Comparison of ENCODE assay signal across 8 cellular contexts in the genomic region with DNA sequence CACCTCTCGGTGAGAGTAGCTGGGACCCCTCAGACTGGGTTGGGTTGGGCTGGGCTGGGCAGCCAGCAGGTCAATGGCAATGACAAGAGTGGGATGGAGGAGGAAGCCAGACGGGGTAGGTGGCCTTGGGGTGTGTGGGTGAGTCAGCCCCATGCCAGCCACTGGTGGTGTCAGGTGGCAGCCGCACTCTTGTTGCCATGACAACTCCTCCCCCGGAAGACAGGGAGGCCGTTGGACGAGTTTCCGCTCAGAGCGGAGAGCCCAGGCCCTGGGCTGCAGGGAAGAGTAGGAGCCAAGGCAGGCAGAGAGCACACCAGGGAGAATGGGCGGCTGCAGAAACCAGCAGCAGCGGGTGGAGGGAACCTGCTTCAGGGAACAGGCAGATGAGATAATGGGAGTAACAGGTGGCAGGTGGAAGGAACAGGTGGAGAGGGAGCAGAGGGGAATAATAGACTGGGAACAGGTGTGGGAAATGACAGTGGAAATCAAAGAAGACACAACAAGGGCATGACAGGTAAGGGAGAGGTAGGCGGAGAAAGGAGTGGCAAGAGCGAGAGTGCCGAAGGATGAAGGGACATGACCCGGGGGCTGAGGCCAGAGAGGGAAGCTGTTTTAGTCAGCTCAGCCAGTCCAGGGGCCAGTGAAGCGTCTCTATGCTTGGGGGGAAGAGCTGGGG. TPM values are rescaled to one million over a fixed set of nuclear protein-coding genes. Genes with fewer than 3 reads are reported as not detected.
DNase-seq lines count a peak whose midpoint lies in the region; ATAC-seq, FAIRE-seq and TF ChIP-seq lines count a peak whose summit lies in the region.

No MANE protein-coding gene starts in this region.

- no CpG with 5 or more reads among the region's 15 CpGs for WGBS in neuronal stem cell (ENCODE audit: extremely low coverage in 2 of 2, insufficient read length in 2 of 2, insufficient replicate concordance in 1 of 2), 2 donors
- 71 to 73% methylated on average over 4 to 11 of the region's 15 CpGs for WGBS in gastroesophageal sphincter (ENCODE audit: low coverage in 1 of 2), 2 donors
- WGBS in ovary, 3 donors: 75 to 81% (median 76%) methylated on average over 15 of the region's 15 CpGs

- no peak for TF ChIP-seq EP300 in gastroesophageal sphincter (IDR thresholded peaks at IDR 0.05)
- TF ChIP-seq EP300 in ovary (IDR thresholded peaks at IDR 0.05): no peak

- no peak overlapping the region for H3K4me2 ChIP-seq in neuronal stem cell (ENCODE audit: insufficient read depth, low read length, poor library complexity, severe bottlenecking)

- H3K36me3 ChIP-seq in RWPE2 (ENCODE audit: low read depth): peaks cover 6% of the 10 kb centered on the region
- H3K36me3 ChIP-seq in neuronal stem cell (replicated peaks in 1 of 2; ENCODE audit: control insufficient read depth in 2 of 2, insufficient read depth in 2 of 2, low read length in 2 of 2): peaks cover 9 to 48% of the 10 kb centered on the region in 2 donors
- H3K36me3 ChIP-seq in gastroesophageal sphincter: no peaks in the 10 kb centered on the region
- no peaks in the 10 kb centered on the region for H3K36me3 ChIP-seq in ovary

- H3K79me1 ChIP-seq in neuronal stem cell (ENCODE audit: low read depth, low read length): peaks cover 4% of the 10 kb centered on the region

- TF ChIP-seq CTCF in RWPE2 (IDR thresholded peaks at IDR 0.05; ENCODE audit: poor library complexity, severe bottlenecking): no peak
- TF ChIP-seq CTCF in dorsolateral prefrontal cortex (IDR thresholded peaks at IDR 0.05 in 54 of 56, conservative IDR thresholded peaks at IDR 0.05 in 2 of 56; ENCODE audit: low read depth in 1 of 56, partially characterized antibody in 56 of 56): no peak
- no peak for TF ChIP-seq CTCF in gastroesophageal sphincter (IDR thresholded peaks at IDR 0.05)
- no peak for TF ChIP-seq CTCF in ovary (IDR thresholded peaks at IDR 0.05)

- H3K27me3 ChIP-seq in RWPE2 (ENCODE audit: insufficient read depth, poor library complexity, severe bottlenecking): no peaks in the 10 kb centered on the region
- no peaks in the 10 kb centered on the region for H3K27me3 ChIP-seq in dorsolateral prefrontal cortex
- no peaks in the 10 kb centered on the region for H3K27me3 ChIP-seq in neuronal stem cell (ENCODE audit: control insufficient read depth in 3 of 3, insufficient read depth in 3 of 3, low read depth in 1 of 3, low read length in 3 of 3)
- H3K27me3 ChIP-seq in gastroesophageal sphincter: peaks cover 22% of the 10 kb centered on the region
- no peaks in the 10 kb centered on the region for H3K27me3 ChIP-seq in ovary

- H2AK5ac ChIP-seq in neuronal stem cell (ENCODE audit: low read depth, low read length): no peak overlapping the region

- peak; percentile 97 for FAIRE-seq in HTR-8/SVneo (lab: Jason Lieb, UNC)

- TF ChIP-seq POLR2A in gastroesophageal sphincter (IDR thresholded peaks at IDR 0.05) (no peak), ovary (IDR thresholded peaks at IDR 0.05) (no peak)

- no peak overlapping the region for H2BK120ac ChIP-seq in neuronal stem cell (ENCODE audit: low read depth, low read length)

- DNase-seq in AG08395 (ENCODE audit: low spot score) (peak; percentile 25), HTR-8/SVneo (ENCODE audit: insufficient read length, low spot score) (peak; percentile 95), RWPE2 (ENCODE audit: low spot score) (peak; percentile 93), dorsolateral prefrontal cortex (peak in 9 of 10 donors; percentile 43 to 86 (median 75)), neuronal stem cell (ENCODE audit: low spot score) (peak; percentile 69), epidermal melanocyte (ENCODE audit: insufficient read length, low spot score) (no peak), ovary (no peak)

- peak overlapping the region; percentile 49 for H3K18ac ChIP-seq in neuronal stem cell (ENCODE audit: low read length)

- H3K4me1 ChIP-seq in RWPE2 (ENCODE audit: insufficient read depth, poor library complexity, severe bottlenecking) (peaks cover 20% of the 10 kb centered on the region), neuronal stem cell (ENCODE audit: control insufficient read depth in 2 of 2, insufficient read depth in 1 of 2, low read depth in 1 of 2, low read length in 2 of 2) (peaks cover 9 to 35% of the 10 kb centered on the region in 2 donors), gastroesophageal sphincter (no peaks in the 10 kb centered on the region), ovary (ENCODE audit: insufficient read depth) (no peaks in the 10 kb centered on the region)

- H2AFZ ChIP-seq in neuronal stem cell (ENCODE audit: low read length): no peak overlapping the region

- no peak overlapping the region for H4K8ac ChIP-seq in neuronal stem cell (ENCODE audit: low read depth, low read length)

- no peak overlapping the region for H3K14ac ChIP-seq in neuronal stem cell (ENCODE audit: low read length)

- H3K27ac ChIP-seq in RWPE2 (ENCODE audit: poor library complexity, severe bottlenecking): peak overlapping the region; percentile 38
- H3K27ac ChIP-seq in dorsolateral prefrontal cortex: peak overlapping the region in 14 of 59 donors; percentile 7 to 76 (median 22)
- peak overlapping the region; percentile 14 for H3K27ac ChIP-seq in neuronal stem cell (replicated peaks; ENCODE audit: low read length)
- no peak overlapping the region for H3K27ac ChIP-seq in gastroesophageal sphincter
- no peak overlapping the region for H3K27ac ChIP-seq in ovary

- ATAC-seq in RWPE2 (ENCODE audit: low read depth) (peak; percentile 95), gastroesophageal sphincter (no peak)

- no peak overlapping the region for H3K23ac ChIP-seq in neuronal stem cell (ENCODE audit: low read depth, low read length, poor library complexity)

- H2BK5ac ChIP-seq in neuronal stem cell (ENCODE audit: low read length): no peak overlapping the region

- no peak overlapping the region for H3K9ac ChIP-seq in neuronal stem cell (ENCODE audit: low read depth, low read length, poor library complexity)

- H2BK15ac ChIP-seq in neuronal stem cell (ENCODE audit: low read length): no peak overlapping the region

- H4K91ac ChIP-seq in neuronal stem cell (ENCODE audit: low read depth, low read length, poor library complexity): no peak overlapping the region

- H3K4me3 ChIP-seq in RWPE2 (ENCODE audit: severe bottlenecking) (no peak overlapping the region), dorsolateral prefrontal cortex (peak overlapping the region in 2 of 59 donors; percentile 6), neuronal stem cell (ENCODE audit: low read length in 2 of 2) (no peak overlapping the region), gastroesophageal sphincter (no peak overlapping the region), ovary (no peak overlapping the region)

- intact Hi-C loops in dorsolateral prefrontal cortex (cut with DNase I) (no loop called here), ovary (cut with DNase I) (no loop called here)

- no peak overlapping the region for H3K4ac ChIP-seq in neuronal stem cell (ENCODE audit: low read length)

- H3K9me3 ChIP-seq in RWPE2 (ENCODE audit: severe bottlenecking) (no peaks in the 10 kb centered on the region), neuronal stem cell (replicated peaks in 1 of 2; ENCODE audit: control insufficient read depth in 2 of 2, insufficient read depth in 1 of 2, low read depth in 1 of 2, low read length in 2 of 2) (no peaks in the 10 kb centered on the region), gastroesophageal sphincter (no peaks in the 10 kb centered on the region), ovary (no peaks in the 10 kb centered on the region)

- no peak overlapping the region for H2BK12ac ChIP-seq in neuronal stem cell (ENCODE audit: low read length)

RNA-seq across cellular contexts. Expression of a gene that starts 8.7 kb away (rescaled TPM):
- total RNA-seq in dorsolateral prefrontal cortex (100 to 1,000 TPM in 119 of 120 experiments, 10 to 100 TPM in 1; 79.3 to 370 (median 252) TPM), gastroesophageal sphincter (10 to 100 TPM in 1 of 4 donors, 1 to 10 TPM in 3; 1.8 to 19.5 (median 5.6) TPM), ovary (10 to 100 TPM in 3 of 7 donors, 1 to 10 TPM in 4; 1.5 to 26.9 (median 8.8) TPM)
- polyA plus RNA-seq in neuronal stem cell (2013, experiment 1 of 2): 22.0 TPM
- 21.8 TPM for polyA plus RNA-seq in neuronal stem cell (2013, experiment 2 of 2)
- polyA plus RNA-seq in ovary: 1 to 10 TPM; 1.4 to 1.9 TPM

RNA-seq across cellular contexts. Expression of a gene that starts 42.7 kb away (rescaled TPM):
- total RNA-seq in dorsolateral prefrontal cortex (10 to 100 TPM; 17.3 to 45.2 (median 30.7) TPM), gastroesophageal sphincter (10 to 100 TPM; 10.7 to 28.2 (median 12.3) TPM), ovary (10 to 100 TPM; 16.1 to 34.4 (median 27.6) TPM)
- 19.8 TPM for polyA plus RNA-seq in neuronal stem cell (2013, experiment 1 of 2)
- polyA plus RNA-seq in neuronal stem cell (2013, experiment 2 of 2): 20.3 TPM
- 10 to 100 TPM; 33.8 to 46.2 TPM for polyA plus RNA-seq in ovary

Comparison
In these comparisons a context has a peak if more than half of its experiments do, and no peak if none do; other contexts are left out.
1. DNase-seq: peak in AG08395 (single experiment), HTR-8/SVneo (single experiment), RWPE2 (single experiment), dorsolateral prefrontal cortex (9 of 10) and neuronal stem cell (single experiment); none in epidermal melanocyte (single experiment) and ovary (0 of 5).
2. H3K27ac ChIP-seq: peak in RWPE2 (single experiment) and neuronal stem cell (single experiment); none in gastroesophageal sphincter (0 of 4) and ovary (0 of 2).